In the genomic region with DNA sequence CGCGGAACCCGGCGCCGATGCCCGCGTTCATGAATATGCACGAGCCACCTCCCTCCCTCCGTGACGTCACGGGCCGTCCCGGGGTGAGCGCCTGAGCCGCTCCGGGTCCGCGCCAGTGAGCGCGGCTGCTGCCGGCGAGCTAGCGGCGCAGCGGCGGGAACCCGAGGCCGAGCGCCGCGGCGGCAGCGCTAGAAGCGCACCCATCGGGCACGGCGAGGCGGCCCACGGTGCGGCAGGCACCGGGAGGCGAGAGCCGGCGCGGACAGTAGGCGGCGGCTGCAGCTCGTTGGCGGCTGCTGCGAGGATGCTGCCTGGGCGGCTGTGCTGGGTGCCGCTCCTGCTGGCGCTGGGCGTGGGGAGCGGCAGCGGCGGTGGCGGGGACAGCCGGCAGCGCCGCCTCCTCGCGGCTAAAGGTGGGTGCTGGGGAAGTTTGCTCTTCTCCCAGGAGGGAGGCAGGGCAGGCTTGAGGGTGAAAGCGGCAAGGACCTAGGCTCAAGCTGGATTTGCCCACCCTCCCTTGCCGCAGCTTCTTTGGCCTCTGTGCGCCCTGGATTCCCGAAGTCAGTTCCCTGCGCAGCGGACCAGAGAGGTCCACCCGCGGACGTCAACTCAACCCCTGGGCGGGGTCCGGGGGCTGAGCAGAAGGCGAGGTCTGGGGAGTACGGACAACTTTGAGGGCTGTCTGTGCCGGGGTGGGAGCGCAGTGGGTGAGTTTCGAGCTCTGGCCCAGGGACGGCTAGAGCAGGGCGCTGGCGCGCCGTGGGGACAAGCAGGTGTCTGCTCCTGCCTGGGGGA, we compare ENCODE assay signal across 9 cellular contexts.
DNase-seq lines count a peak whose midpoint lies in the region; ATAC-seq lines count a peak whose summit lies in the region.
"Had no signal": no experiment of that assay in that cellular context is flagged by ENCODE, and none has a peak within 500 bp of the region (broad histone marks: within the 10 kb centered on the region; RNA-seq: fewer than 3 reads in every experiment).

A gene (plus strand): TSS at position 115 of the 795 bp plus-strand sequence.

- no peak within 1 kb of the TSS for H3K4me3 Mint-ChIP-seq in stimulated activated memory B cell treated with anti-CD40 and anti-IgM and Interleukin-4, amounts not matched to agents 10 μg/mL and 1 μg/mL and 100 μg/mL, for 72 hours

- H3K4me1 Mint-ChIP-seq in stimulated activated memory B cell treated with anti-CD40 and anti-IgM and Interleukin-4, amounts not matched to agents 10 μg/mL and 1 μg/mL and 100 μg/mL, for 72 hours: peaks cover 18% of the 10 kb centered on the region

- H3K27me3 Mint-ChIP-seq in stimulated activated memory B cell treated with anti-CD40 and anti-IgM and Interleukin-4, amounts not matched to agents 10 μg/mL and 1 μg/mL and 100 μg/mL, for 72 hours: peaks cover 34% of the 10 kb centered on the region

- no peak within 1 kb of the TSS for H3K27ac Mint-ChIP-seq in stimulated activated memory B cell treated with anti-CD40 and anti-IgM and Interleukin-4, amounts not matched to agents 10 μg/mL and 1 μg/mL and 100 μg/mL, for 72 hours
- H3K27ac Mint-ChIP-seq: CD4-positive, CD25-positive, alpha-beta regulatory T cell had no signal

- DNase-seq in NCI-H2196 (lab: John Stamatoyannopoulos, UW; ENCODE audit: unreplicated experiment) (peak; percentile 56), NCI-H2196 treated with DMSO at 0.1 percent for 48 hours (lab: John Stamatoyannopoulos, UW; ENCODE audit: unreplicated experiment) (no peak), NCI-H69 (lab: John Stamatoyannopoulos, UW) (peak; percentile 86), cerebellar cortex (ENCODE audit: low spot score) (peak; percentile 15), kidney glomerular epithelial cell (lab: John Stamatoyannopoulos, UW) (peak; percentile 62)
- DNase-seq in stimulated activated naive CD4-positive, alpha-beta T cell (lab: John Stamatoyannopoulos, UW): no peak

- no peaks in the 10 kb centered on the region for H3K36me3 Mint-ChIP-seq in stimulated activated memory B cell treated with anti-CD40 and anti-IgM and Interleukin-4, amounts not matched to agents 10 μg/mL and 1 μg/mL and 100 μg/mL, for 72 hours
- H3K36me3 Mint-ChIP-seq: CD4-positive, CD25-positive, alpha-beta regulatory T cell had no signal

- peak; percentile 56 for ATAC-seq in HG02884 (IDR thresholded peaks at IDR 0.05; ENCODE audit: unreplicated experiment)
- peak; percentile 32 for ATAC-seq in stimulated activated memory B cell treated with anti-CD40 and anti-IgM and Interleukin-4, amounts not matched to agents 10 μg/mL and 1 μg/mL and 100 μg/mL, for 72 hours

- H3K9me3 Mint-ChIP-seq in stimulated activated memory B cell treated with anti-CD40 and anti-IgM and Interleukin-4, amounts not matched to agents 10 μg/mL and 1 μg/mL and 100 μg/mL, for 72 hours: no peaks in the 10 kb centered on the region

Comparison
In these comparisons a context has a peak if more than half of its experiments do, and no peak if none do; other contexts are left out.
1. DNase-seq: peak in NCI-H2196 (single experiment), NCI-H69 (single experiment), cerebellar cortex (single experiment) and kidney glomerular epithelial cell (single experiment); none in NCI-H2196 treated with DMSO at 0.1 percent for 48 hours (single experiment) and stimulated activated naive CD4-positive, alpha-beta T cell (0 of 6).